In genomic region chr9:121281614-121282291, GRCh38 we compare ENCODE assay signal across 3 cellular contexts.
TF ChIP-seq lines count a peak whose summit lies in the region.

No MANE protein-coding gene starts in this region.

TF ChIP-seq in SK-N-SH, 30 proteins besides CTCF, POLR2A, EP300 and RAD21 (continues in another document):
- TF ChIP-seq IRF3 (IDR thresholded peaks at IDR 0.05; ENCODE audit: low read depth, low read length) = no peak
- no peak for TF ChIP-seq SMC3 (IDR thresholded peaks at IDR 0.05; ENCODE audit: low read depth, low read length)
- no peak for TF ChIP-seq REST (IDR thresholded peaks at IDR 0.05; ENCODE audit: low read depth, low read length)
- no peak for TF ChIP-seq FOXM1 (IDR thresholded peaks at IDR 0.05; ENCODE audit: low read depth)
- TF ChIP-seq USF1 (IDR thresholded peaks at IDR 0.05; ENCODE audit: borderline replicate concordance, low read depth) = 0 out of 2 replicates have a peak, but pooled peaks have one; percentile 4
- no peak for TF ChIP-seq CHD2 (IDR thresholded peaks at IDR 0.05; ENCODE audit: low read length, partially characterized antibody)
- TF ChIP-seq, protein P1, sequence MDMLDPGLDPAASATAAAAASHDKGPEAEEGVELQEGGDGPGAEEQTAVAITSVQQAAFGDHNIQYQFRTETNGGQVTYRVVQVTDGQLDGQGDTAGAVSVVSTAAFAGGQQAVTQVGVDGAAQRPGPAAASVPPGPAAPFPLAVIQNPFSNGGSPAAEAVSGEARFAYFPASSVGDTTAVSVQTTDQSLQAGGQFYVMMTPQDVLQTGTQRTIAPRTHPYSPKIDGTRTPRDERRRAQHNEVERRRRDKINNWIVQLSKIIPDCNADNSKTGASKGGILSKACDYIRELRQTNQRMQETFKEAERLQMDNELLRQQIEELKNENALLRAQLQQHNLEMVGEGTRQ (IDR thresholded peaks at IDR 0.05; ENCODE audit: borderline replicate concordance, low read depth, low read length) = no peak
- TF ChIP-seq GATA2 (CRISPR knock-in tag; IDR thresholded peaks at IDR 0.05) = no peak
- peak; percentile 51; the same call in 1 of the 2 replicates for TF ChIP-seq NFIC (IDR thresholded peaks at IDR 0.05; ENCODE audit: borderline replicate concordance)
- TF ChIP-seq JUND (IDR thresholded peaks at IDR 0.05) = peak; percentile 70
- no peak for TF ChIP-seq TEAD4 (IDR thresholded peaks at IDR 0.05; ENCODE audit: borderline replicate concordance, insufficient read depth)
- TF ChIP-seq TCF12 (IDR thresholded peaks at IDR 0.05) = no peak; the same call in 1 of the 2 replicates
- no peak for TF ChIP-seq POLR2AphosphoS5 (IDR thresholded peaks at IDR 0.05; ENCODE audit: low read depth, low read length)
- TF ChIP-seq SIN3A (IDR thresholded peaks at IDR 0.05; ENCODE audit: borderline replicate concordance, low read depth, low read length) = no peak

TF ChIP-seq in SK-N-SH treated with all-trans-retinoic acid at 6 μM for 48 hours, 23 proteins besides CTCF, POLR2A, EP300 and RAD21 (continues in another document):
- TF ChIP-seq ESRRG (CRISPR knock-in tag; IDR thresholded peaks at IDR 0.05) = no peak
- TF ChIP-seq SNAI2 (CRISPR knock-in tag; IDR thresholded peaks at IDR 0.05) = no peak
- no peak for TF ChIP-seq TOX (CRISPR knock-in tag; IDR thresholded peaks at IDR 0.05; ENCODE audit: borderline replicate concordance)
- TF ChIP-seq GLIS3 (CRISPR knock-in tag; IDR thresholded peaks at IDR 0.05) = no peak
- no peak for TF ChIP-seq ZFP3 (CRISPR knock-in tag; IDR thresholded peaks at IDR 0.05)
- TF ChIP-seq CSDC2 (CRISPR knock-in tag; IDR thresholded peaks at IDR 0.05) = no peak
- TF ChIP-seq, protein P2, sequence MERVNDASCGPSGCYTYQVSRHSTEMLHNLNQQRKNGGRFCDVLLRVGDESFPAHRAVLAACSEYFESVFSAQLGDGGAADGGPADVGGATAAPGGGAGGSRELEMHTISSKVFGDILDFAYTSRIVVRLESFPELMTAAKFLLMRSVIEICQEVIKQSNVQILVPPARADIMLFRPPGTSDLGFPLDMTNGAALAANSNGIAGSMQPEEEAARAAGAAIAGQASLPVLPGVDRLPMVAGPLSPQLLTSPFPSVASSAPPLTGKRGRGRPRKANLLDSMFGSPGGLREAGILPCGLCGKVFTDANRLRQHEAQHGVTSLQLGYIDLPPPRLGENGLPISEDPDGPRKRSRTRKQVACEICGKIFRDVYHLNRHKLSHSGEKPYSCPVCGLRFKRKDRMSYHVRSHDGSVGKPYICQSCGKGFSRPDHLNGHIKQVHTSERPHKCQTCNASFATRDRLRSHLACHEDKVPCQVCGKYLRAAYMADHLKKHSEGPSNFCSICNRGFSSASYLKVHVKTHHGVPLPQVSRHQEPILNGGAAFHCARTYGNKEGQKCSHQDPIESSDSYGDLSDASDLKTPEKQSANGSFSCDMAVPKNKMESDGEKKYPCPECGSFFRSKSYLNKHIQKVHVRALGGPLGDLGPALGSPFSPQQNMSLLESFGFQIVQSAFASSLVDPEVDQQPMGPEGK (CRISPR knock-in tag; IDR thresholded peaks at IDR 0.05; ENCODE audit: borderline replicate concordance) = no peak
- TF ChIP-seq PPARA (CRISPR knock-in tag; IDR thresholded peaks at IDR 0.05; ENCODE audit: borderline replicate concordance) = no peak
- TF ChIP-seq ZNF565 (CRISPR knock-in tag; conservative IDR thresholded peaks at IDR 0.05; ENCODE audit: low read depth) = no peak
- no peak for TF ChIP-seq ZC3H10 (CRISPR knock-in tag; IDR thresholded peaks at IDR 0.05)
- TF ChIP-seq ARNTL (CRISPR knock-in tag; IDR thresholded peaks at IDR 0.05; ENCODE audit: borderline replicate concordance, low read depth) = no peak
- no peak for TF ChIP-seq CREB5 (CRISPR knock-in tag; IDR thresholded peaks at IDR 0.05; ENCODE audit: low read depth)
- TF ChIP-seq ZFP30 (CRISPR knock-in tag; IDR thresholded peaks at IDR 0.05) = no peak
- TF ChIP-seq OSR1 (CRISPR knock-in tag; IDR thresholded peaks at IDR 0.05) = no peak
- no peak for TF ChIP-seq TSHZ2 (CRISPR knock-in tag; IDR thresholded peaks at IDR 0.05)
- TF ChIP-seq, protein P3, sequence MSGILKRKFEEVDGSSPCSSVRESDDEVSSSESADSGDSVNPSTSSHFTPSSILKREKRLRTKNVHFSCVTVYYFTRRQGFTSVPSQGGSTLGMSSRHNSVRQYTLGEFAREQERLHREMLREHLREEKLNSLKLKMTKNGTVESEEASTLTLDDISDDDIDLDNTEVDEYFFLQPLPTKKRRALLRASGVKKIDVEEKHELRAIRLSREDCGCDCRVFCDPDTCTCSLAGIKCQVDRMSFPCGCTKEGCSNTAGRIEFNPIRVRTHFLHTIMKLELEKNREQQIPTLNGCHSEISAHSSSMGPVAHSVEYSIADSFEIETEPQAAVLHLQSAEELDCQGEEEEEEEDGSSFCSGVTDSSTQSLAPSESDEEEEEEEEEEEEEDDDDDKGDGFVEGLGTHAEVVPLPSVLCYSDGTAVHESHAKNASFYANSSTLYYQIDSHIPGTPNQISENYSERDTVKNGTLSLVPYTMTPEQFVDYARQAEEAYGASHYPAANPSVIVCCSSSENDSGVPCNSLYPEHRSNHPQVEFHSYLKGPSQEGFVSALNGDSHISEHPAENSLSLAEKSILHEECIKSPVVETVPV (CRISPR knock-in tag; IDR thresholded peaks at IDR 0.05) = no peak

TF ChIP-seq in HepG2, 621 proteins besides CTCF, POLR2A, EP300 and RAD21 (continues in another document):
- no peak for TF ChIP-seq ZNF598 (CRISPR knock-in tag; IDR thresholded peaks at IDR 0.05; ENCODE audit: borderline replicate concordance)
- peak; percentile 38; the same call in 1 of the 2 replicates for TF ChIP-seq SOX13 (IDR thresholded peaks at IDR 0.05)
- peak in 1 of 2 experiments; percentile 73; a peak in 2 of 4 replicates for TF ChIP-seq SOX13 (CRISPR knock-in tag; conservative IDR thresholded peaks at IDR 0.05 in 1 of 2, IDR thresholded peaks at IDR 0.05 in 1 of 2)
- 0 out of 2 replicates have a peak, but pooled peaks have one; percentile 20 for TF ChIP-seq RBFOX2 (IDR thresholded peaks at IDR 0.05; ENCODE audit: low read depth, low read length)
- TF ChIP-seq, protein P4, sequence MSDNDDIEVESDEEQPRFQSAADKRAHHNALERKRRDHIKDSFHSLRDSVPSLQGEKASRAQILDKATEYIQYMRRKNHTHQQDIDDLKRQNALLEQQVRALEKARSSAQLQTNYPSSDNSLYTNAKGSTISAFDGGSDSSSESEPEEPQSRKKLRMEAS (IDR thresholded peaks at IDR 0.05) = peak; percentile 31
- TF ChIP-seq ZMYM2 (CRISPR knock-in tag; IDR thresholded peaks at IDR 0.05) = peak; percentile 42; the same call in 1 of the 2 replicates
- TF ChIP-seq MIXL1 (CRISPR knock-in tag; IDR thresholded peaks at IDR 0.05) = no peak
- TF ChIP-seq, protein P5, sequence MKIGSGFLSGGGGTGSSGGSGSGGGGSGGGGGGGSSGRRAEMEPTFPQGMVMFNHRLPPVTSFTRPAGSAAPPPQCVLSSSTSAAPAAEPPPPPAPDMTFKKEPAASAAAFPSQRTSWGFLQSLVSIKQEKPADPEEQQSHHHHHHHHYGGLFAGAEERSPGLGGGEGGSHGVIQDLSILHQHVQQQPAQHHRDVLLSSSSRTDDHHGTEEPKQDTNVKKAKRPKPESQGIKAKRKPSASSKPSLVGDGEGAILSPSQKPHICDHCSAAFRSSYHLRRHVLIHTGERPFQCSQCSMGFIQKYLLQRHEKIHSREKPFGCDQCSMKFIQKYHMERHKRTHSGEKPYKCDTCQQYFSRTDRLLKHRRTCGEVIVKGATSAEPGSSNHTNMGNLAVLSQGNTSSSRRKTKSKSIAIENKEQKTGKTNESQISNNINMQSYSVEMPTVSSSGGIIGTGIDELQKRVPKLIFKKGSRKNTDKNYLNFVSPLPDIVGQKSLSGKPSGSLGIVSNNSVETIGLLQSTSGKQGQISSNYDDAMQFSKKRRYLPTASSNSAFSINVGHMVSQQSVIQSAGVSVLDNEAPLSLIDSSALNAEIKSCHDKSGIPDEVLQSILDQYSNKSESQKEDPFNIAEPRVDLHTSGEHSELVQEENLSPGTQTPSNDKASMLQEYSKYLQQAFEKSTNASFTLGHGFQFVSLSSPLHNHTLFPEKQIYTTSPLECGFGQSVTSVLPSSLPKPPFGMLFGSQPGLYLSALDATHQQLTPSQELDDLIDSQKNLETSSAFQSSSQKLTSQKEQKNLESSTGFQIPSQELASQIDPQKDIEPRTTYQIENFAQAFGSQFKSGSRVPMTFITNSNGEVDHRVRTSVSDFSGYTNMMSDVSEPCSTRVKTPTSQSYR (CRISPR knock-in tag; IDR thresholded peaks at IDR 0.05; ENCODE audit: borderline replicate concordance) = peak; percentile 65; the same call in 1 of the 2 replicates
- TF ChIP-seq GABPB1 (CRISPR knock-in tag; IDR thresholded peaks at IDR 0.05) = peak; percentile 44; the same call in 1 of the 2 replicates
- TF ChIP-seq, protein P6, sequence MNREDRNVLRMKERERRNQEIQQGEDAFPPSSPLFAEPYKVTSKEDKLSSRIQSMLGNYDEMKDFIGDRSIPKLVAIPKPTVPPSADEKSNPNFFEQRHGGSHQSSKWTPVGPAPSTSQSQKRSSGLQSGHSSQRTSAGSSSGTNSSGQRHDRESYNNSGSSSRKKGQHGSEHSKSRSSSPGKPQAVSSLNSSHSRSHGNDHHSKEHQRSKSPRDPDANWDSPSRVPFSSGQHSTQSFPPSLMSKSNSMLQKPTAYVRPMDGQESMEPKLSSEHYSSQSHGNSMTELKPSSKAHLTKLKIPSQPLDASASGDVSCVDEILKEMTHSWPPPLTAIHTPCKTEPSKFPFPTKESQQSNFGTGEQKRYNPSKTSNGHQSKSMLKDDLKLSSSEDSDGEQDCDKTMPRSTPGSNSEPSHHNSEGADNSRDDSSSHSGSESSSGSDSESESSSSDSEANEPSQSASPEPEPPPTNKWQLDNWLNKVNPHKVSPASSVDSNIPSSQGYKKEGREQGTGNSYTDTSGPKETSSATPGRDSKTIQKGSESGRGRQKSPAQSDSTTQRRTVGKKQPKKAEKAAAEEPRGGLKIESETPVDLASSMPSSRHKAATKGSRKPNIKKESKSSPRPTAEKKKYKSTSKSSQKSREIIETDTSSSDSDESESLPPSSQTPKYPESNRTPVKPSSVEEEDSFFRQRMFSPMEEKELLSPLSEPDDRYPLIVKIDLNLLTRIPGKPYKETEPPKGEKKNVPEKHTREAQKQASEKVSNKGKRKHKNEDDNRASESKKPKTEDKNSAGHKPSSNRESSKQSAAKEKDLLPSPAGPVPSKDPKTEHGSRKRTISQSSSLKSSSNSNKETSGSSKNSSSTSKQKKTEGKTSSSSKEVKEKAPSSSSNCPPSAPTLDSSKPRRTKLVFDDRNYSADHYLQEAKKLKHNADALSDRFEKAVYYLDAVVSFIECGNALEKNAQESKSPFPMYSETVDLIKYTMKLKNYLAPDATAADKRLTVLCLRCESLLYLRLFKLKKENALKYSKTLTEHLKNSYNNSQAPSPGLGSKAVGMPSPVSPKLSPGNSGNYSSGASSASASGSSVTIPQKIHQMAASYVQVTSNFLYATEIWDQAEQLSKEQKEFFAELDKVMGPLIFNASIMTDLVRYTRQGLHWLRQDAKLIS (CRISPR knock-in tag; IDR thresholded peaks at IDR 0.05) = no peak
- TF ChIP-seq, protein P7, sequence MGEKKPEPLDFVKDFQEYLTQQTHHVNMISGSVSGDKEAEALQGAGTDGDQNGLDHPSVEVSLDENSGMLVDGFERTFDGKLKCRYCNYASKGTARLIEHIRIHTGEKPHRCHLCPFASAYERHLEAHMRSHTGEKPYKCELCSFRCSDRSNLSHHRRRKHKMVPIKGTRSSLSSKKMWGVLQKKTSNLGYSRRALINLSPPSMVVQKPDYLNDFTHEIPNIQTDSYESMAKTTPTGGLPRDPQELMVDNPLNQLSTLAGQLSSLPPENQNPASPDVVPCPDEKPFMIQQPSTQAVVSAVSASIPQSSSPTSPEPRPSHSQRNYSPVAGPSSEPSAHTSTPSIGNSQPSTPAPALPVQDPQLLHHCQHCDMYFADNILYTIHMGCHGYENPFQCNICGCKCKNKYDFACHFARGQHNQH (CRISPR knock-in tag; IDR thresholded peaks at IDR 0.05) = peak; percentile 45; the same call in 1 of the 2 replicates
- no peak for TF ChIP-seq TRIM22 (IDR thresholded peaks at IDR 0.05)
- TF ChIP-seq FOXA1 (IDR thresholded peaks at IDR 0.05) = no peak
- peak; percentile 68 for TF ChIP-seq FOXA1 (CRISPR knock-in tag; IDR thresholded peaks at IDR 0.05)
- no peak for TF ChIP-seq SMAD1 (CRISPR knock-in tag; IDR thresholded peaks at IDR 0.05; ENCODE audit: borderline replicate concordance, low read depth)
- TF ChIP-seq ZNF337 (CRISPR knock-in tag; IDR thresholded peaks at IDR 0.05; ENCODE audit: borderline replicate concordance, low read depth) = no peak
- peak; percentile 48; the same call in 1 of the 2 replicates for TF ChIP-seq ZFP91 (CRISPR knock-in tag; IDR thresholded peaks at IDR 0.05; ENCODE audit: borderline replicate concordance)
- TF ChIP-seq ZNF572 (CRISPR knock-in tag; IDR thresholded peaks at IDR 0.05) = no peak
- TF ChIP-seq ZNF605 (CRISPR knock-in tag; IDR thresholded peaks at IDR 0.05) = peak; percentile 30; the same call in 1 of the 2 replicates
- no peak for TF ChIP-seq MAFG (CRISPR knock-in tag; IDR thresholded peaks at IDR 0.05)
- TF ChIP-seq ZBTB3 (CRISPR knock-in tag; IDR thresholded peaks at IDR 0.05; ENCODE audit: borderline replicate concordance, low read depth) = 0 out of 2 replicates have a peak, but pooled peaks have one; percentile 36
- peak; percentile 44; the same call in 1 of the 2 replicates for TF ChIP-seq ZGPAT (CRISPR knock-in tag; IDR thresholded peaks at IDR 0.05)
- no peak for TF ChIP-seq SUZ12 (IDR thresholded peaks at IDR 0.05; ENCODE audit: low read depth, low read length)
- TF ChIP-seq HNF4G (IDR thresholded peaks at IDR 0.05; ENCODE audit: borderline replicate concordance, low read depth, low read length) = peak; percentile 46; the same call in 1 of the 2 replicates
- peak; percentile 38; the same call in 1 of the 2 replicates for TF ChIP-seq HNF4G (CRISPR knock-in tag; IDR thresholded peaks at IDR 0.05; ENCODE audit: borderline replicate concordance, low read depth)
